1 cellular context compared by ENCODE assay signal in the genomic region with DNA sequence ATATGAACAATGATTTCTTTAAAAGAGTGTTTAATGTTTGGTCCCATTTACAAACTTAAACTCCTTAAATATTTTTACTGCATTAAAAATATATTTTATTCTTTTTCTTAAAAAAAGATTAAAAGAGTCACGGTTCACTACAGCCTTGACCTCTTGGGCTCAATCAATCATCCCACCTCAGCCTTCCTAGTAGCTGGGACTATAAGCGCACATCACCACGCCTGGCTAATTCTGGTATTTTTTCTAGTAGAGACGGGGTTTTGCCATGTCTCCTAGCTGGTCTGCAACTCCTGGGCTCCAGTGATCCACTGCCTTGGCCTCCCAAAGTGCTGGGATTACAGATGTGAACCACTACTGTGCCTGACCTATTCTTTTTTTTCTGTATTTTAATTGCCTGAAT.
TF ChIP-seq lines count a peak whose summit lies in the region.

No MANE protein-coding gene starts in this region.

TF ChIP-seq in HepG2, 621 proteins besides CTCF, POLR2A, EP300 and RAD21 (continued from another document):
- TF ChIP-seq ZNF704 (CRISPR knock-in tag; IDR thresholded peaks at IDR 0.05; ENCODE audit: borderline replicate concordance) (no peak), KDM2A (CRISPR knock-in tag; IDR thresholded peaks at IDR 0.05; ENCODE audit: borderline replicate concordance, low read depth) (no peak)
- TF ChIP-seq, protein P1, sequence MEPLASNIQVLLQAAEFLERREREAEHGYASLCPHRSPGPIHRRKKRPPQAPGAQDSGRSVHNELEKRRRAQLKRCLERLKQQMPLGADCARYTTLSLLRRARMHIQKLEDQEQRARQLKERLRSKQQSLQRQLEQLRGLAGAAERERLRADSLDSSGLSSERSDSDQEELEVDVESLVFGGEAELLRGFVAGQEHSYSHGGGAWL (CRISPR knock-in tag; IDR thresholded peaks at IDR 0.05): no peak
TF ChIP-seq in HepG2: peak in this region for 0.
